19 cellular contexts compared by ENCODE assay signal in genomic region chr6:143135326-143135725, GRCh38.
"Had no signal": no experiment of that assay in that cellular context is flagged by ENCODE, and none has a peak within 500 bp of the region (broad histone marks: within the 10 kb centered on the region; RNA-seq: fewer than 3 reads in every experiment).

No MANE protein-coding gene starts in this region.

- H3K27me3 Mint-ChIP-seq: activated B cell treated with CpG ODN at 0.5 μM for 24 hours; activated CD4-positive, alpha-beta T cell treated with anti-CD3 and anti-CD28 coated beads, Interleukin-2, amount 10 ng/mL, durations not matched to agents 7 days and 5 days; activated naive CD4-positive, alpha-beta T cell treated with anti-CD3 and anti-CD28 coated beads, Interleukin-2, amount 10 ng/mL, durations not matched to agents 7 days and 5 days; effector memory CD8-positive, alpha-beta T cell; memory B cell; naive thymus-derived CD8-positive, alpha-beta T cell; stimulated activated naive B cell treated with anti-CD40 and anti-IgM and Interleukin-4, amounts not matched to agents 10 μg/mL and 1 μg/mL and 100 μg/mL, for 72 hours; type B pancreatic cell had no signal

- H3K36me3 ChIP-seq: brain microvascular endothelial cell had no signal

- H3K4me3 Mint-ChIP-seq: activated B cell treated with CpG ODN at 0.5 μM for 24 hours; activated CD4-positive, alpha-beta T cell treated with anti-CD3 and anti-CD28 coated beads, Interleukin-2, amount 10 ng/mL, durations not matched to agents 7 days and 5 days; activated naive CD4-positive, alpha-beta T cell treated with anti-CD3 and anti-CD28 coated beads, Interleukin-2, amount 10 ng/mL, durations not matched to agents 7 days and 5 days; effector memory CD8-positive, alpha-beta T cell; memory B cell; naive thymus-derived CD8-positive, alpha-beta T cell; stimulated activated naive B cell treated with anti-CD40 and anti-IgM and Interleukin-4, amounts not matched to agents 10 μg/mL and 1 μg/mL and 100 μg/mL, for 72 hours; type B pancreatic cell had no signal

- H3K4me3 ChIP-seq: left ventricle myocardium inferior had no signal

- H3K27ac Mint-ChIP-seq: activated B cell treated with CpG ODN at 0.5 μM for 24 hours; activated CD4-positive, alpha-beta T cell treated with anti-CD3 and anti-CD28 coated beads, Interleukin-2, amount 10 ng/mL, durations not matched to agents 7 days and 5 days; activated naive CD4-positive, alpha-beta T cell treated with anti-CD3 and anti-CD28 coated beads, Interleukin-2, amount 10 ng/mL, durations not matched to agents 7 days and 5 days; activated T-helper 2 cell treated with anti-CD3 and anti-CD28 coated beads, Interferon-gamma antibody, Interleukin-2, Interleukin-4, amounts not matched to agents 10 μg/mL and 5 μg/mL and 100 μg/mL, durations not matched to agents 14 hours and 24 hours and 36 hours; effector memory CD8-positive, alpha-beta T cell; memory B cell; stimulated activated naive B cell treated with anti-CD40 and anti-IgM and Interleukin-4, amounts not matched to agents 10 μg/mL and 1 μg/mL and 100 μg/mL, for 72 hours; type B pancreatic cell had no signal

- H3K4me1 Mint-ChIP-seq: activated B cell treated with CpG ODN at 0.5 μM for 24 hours, memory B cell had no signal

- DNase-seq: activated B cell treated with CpG ODN at 0.5 μM for 24 hours; activated CD4-positive, alpha-beta T cell treated with anti-CD3 and anti-CD28 coated beads, Interleukin-2, amount 10 ng/mL, durations not matched to agents 7 days and 5 days; activated naive CD4-positive, alpha-beta T cell treated with anti-CD3 and anti-CD28 coated beads, Interleukin-2, amount 10 ng/mL, durations not matched to agents 7 days and 5 days; amniotic stem cell; brain microvascular endothelial cell; effector memory CD8-positive, alpha-beta T cell; hippocampal formation; left ventricle myocardium inferior; naive thymus-derived CD8-positive, alpha-beta T cell; posterior cingulate gyrus; retina; stimulated activated CD4-positive, alpha-beta T cell treated with anti-CD3 and anti-CD28 coated beads, Interleukin-15, amount 100 ng/mL, for 24 hours; stimulated activated CD4-positive, alpha-beta T cell treated with anti-CD3 and anti-CD28 coated beads, Interleukin-4, amount 100 ng/mL, for 1 hour; stimulated activated naive B cell treated with anti-CD40 and anti-IgM and Interleukin-4, amounts not matched to agents 10 μg/mL and 1 μg/mL and 100 μg/mL, for 72 hours; substantia nigra; T-helper 2 cell had no signal

- H3K27ac ChIP-seq: brain microvascular endothelial cell, left ventricle myocardium inferior had no signal

- H3K27me3 ChIP-seq: brain microvascular endothelial cell had no signal

- ATAC-seq: effector memory CD8-positive, alpha-beta T cell; stimulated activated naive B cell treated with anti-CD40 and anti-IgM and Interleukin-4, amounts not matched to agents 10 μg/mL and 1 μg/mL and 100 μg/mL, for 72 hours had no signal
